Comparison of ENCODE assay signal across 28 cellular contexts in the genomic region with DNA sequence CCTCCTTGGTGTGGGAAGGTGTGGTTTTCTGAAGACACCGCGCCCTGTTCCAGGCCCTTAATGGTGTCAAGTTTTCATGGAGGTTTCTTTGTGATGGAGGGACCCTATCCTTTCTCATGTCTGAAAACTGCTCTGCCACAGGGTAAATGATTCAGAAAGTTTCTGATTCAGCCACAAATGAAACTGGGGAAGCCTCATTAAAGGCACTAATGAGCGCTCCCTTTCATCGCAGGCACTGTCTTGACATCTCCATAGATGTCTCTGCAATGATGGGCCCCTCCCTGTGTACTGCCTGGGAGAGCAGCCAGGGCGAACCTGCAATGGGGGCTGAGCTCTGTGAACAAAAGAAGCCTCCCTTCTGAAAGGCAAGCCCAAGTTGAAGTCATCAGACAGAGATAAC.
A peak's percentile ranks its signal among the peaks of the same experiment; 100 is the strongest.
DNase-seq lines count a peak whose midpoint lies in the region; ATAC-seq and TF ChIP-seq lines count a peak whose summit lies in the region.
"Had no signal": no experiment of that assay in that cellular context is flagged by ENCODE, and none has a peak within 500 bp of the region (broad histone marks: within the 10 kb centered on the region; RNA-seq: fewer than 3 reads in every experiment).

No MANE protein-coding gene starts in this region.

- no peak overlapping the region for H3K4me3 ChIP-seq in IMR-90 (ENCODE audit: insufficient read depth, low read depth, low read length)
- H3K4me3 ChIP-seq: BLaER1, right atrium auricular region, smooth muscle cell, testis had no signal

- peaks cover 19% of the 10 kb centered on the region for H3K4me1 Mint-ChIP-seq in activated naive CD4-positive, alpha-beta T cell treated with anti-CD3 and anti-CD28 coated beads, Interleukin-2, amount 50 U/mL, for 24 hours
- H3K4me1 Mint-ChIP-seq in stimulated activated effector memory CD8-positive, alpha-beta T cell treated with anti-CD3 and anti-CD28 coated beads, Interleukin-12 subunit alpha, Interleukin-12 subunit beta, amount 100 ng/mL, for 72 hours: no peaks in the 10 kb centered on the region
- H3K4me1 Mint-ChIP-seq: immature natural killer cell; memory B cell; stimulated activated naive B cell treated with anti-CD40 and anti-IgM and Interleukin-4, amounts not matched to agents 10 μg/mL and 1 μg/mL and 100 μg/mL, for 72 hours had no signal

- peaks cover 15% of the 10 kb centered on the region for H3K9me1 ChIP-seq in IMR-90 (ENCODE audit: insufficient read depth, low read length)

- no peak overlapping the region for H4K91ac ChIP-seq in IMR-90 (ENCODE audit: insufficient read depth, low read depth, low read length)

- H4K5ac ChIP-seq in IMR-90 (ENCODE audit: low read depth, low read length): no peak overlapping the region

- H3K27me3 ChIP-seq in IMR-90 (ENCODE audit: control insufficient read depth, insufficient read depth, low read length): no peaks in the 10 kb centered on the region
- H3K27me3 ChIP-seq in foreskin keratinocyte: peaks cover 14% of the 10 kb centered on the region
- H3K27me3 ChIP-seq: BLaER1, brain microvascular endothelial cell, right atrium auricular region, testis had no signal

- H4K8ac ChIP-seq in IMR-90 (ENCODE audit: low read depth in 2 of 2, low read length in 2 of 2): no peak overlapping the region

- no peak overlapping the region for H3K4me2 ChIP-seq in IMR-90 (ENCODE audit: low read depth, low read length)
- H3K4me2 ChIP-seq: BLaER1, smooth muscle cell had no signal

- H2BK120ac ChIP-seq in IMR-90 (ENCODE audit: low read depth, low read length): no peak overlapping the region

- no peak for TF ChIP-seq CTCF in IMR-90 (conservative IDR thresholded peaks at IDR 0.05; ENCODE audit: low read depth, low read length)
- no peak for TF ChIP-seq CTCF in foreskin keratinocyte (conservative IDR thresholded peaks at IDR 0.05)

- H3K36me3 ChIP-seq in IMR-90 (ENCODE audit: control insufficient read depth, insufficient read depth, low read length): no peaks in the 10 kb centered on the region
- H3K36me3 ChIP-seq: BLaER1, brain microvascular endothelial cell, right atrium auricular region had no signal

- no peak for TF ChIP-seq POLR2A in IMR-90 (IDR thresholded peaks at IDR 0.05; ENCODE audit: low read depth, low read length)

- no peak overlapping the region for H3K14ac ChIP-seq in IMR-90 (replicated peaks; ENCODE audit: low read depth, low read length)

- no peak overlapping the region for H3K9ac ChIP-seq in IMR-90 (ENCODE audit: low read depth, low read length)
- H3K9ac ChIP-seq: BLaER1, parathyroid adenoma had no signal

- no peak overlapping the region for H3K27ac ChIP-seq in IMR-90 (ENCODE audit: insufficient read depth, low read length)
- no peak overlapping the region for H3K27ac ChIP-seq in foreskin keratinocyte
- H3K27ac ChIP-seq: BLaER1, brain microvascular endothelial cell, parathyroid adenoma, right atrium auricular region, testis had no signal

- no peak overlapping the region for H3K23ac ChIP-seq in IMR-90 (ENCODE audit: low read depth, low read length)

- CTCF ChIA-PET in IMR-90 (lab: Yijun Ruan, JAX): no interaction called here

- peaks cover 3% of the 10 kb centered on the region for H3K36me3 Mint-ChIP-seq in activated naive CD4-positive, alpha-beta T cell treated with anti-CD3 and anti-CD28 coated beads, Interleukin-2, amount 50 U/mL, for 24 hours
- no peaks in the 10 kb centered on the region for H3K36me3 Mint-ChIP-seq in stimulated activated effector memory CD8-positive, alpha-beta T cell treated with anti-CD3 and anti-CD28 coated beads, Interleukin-12 subunit alpha, Interleukin-12 subunit beta, amount 100 ng/mL, for 72 hours
- H3K36me3 Mint-ChIP-seq: immature natural killer cell had no signal

- no peak for TF ChIP-seq RAD21 in IMR-90 (IDR thresholded peaks at IDR 0.05; ENCODE audit: low read length)

- dilution Hi-C loops in IMR-90 (cut with HindIII; ENCODE audit: low sequenced_read_pairs, unreplicated experiment): no loop called here

- H3K27me3 Mint-ChIP-seq in activated naive CD4-positive, alpha-beta T cell treated with anti-CD3 and anti-CD28 coated beads, Interleukin-2, amount 50 U/mL, for 24 hours: no peaks in the 10 kb centered on the region

- H3K4me1 ChIP-seq in IMR-90 (ENCODE audit: control insufficient read depth, insufficient read depth, low read length): peaks cover 15% of the 10 kb centered on the region
- no peaks in the 10 kb centered on the region for H3K4me1 ChIP-seq in foreskin keratinocyte
- H3K4me1 ChIP-seq: BLaER1, parathyroid adenoma, testis had no signal

- BruUV-seq in IMR-90 (replicated peaks; lab: Mats Ljungman, UMichigan): no TSS peak

- peaks cover 4% of the 10 kb centered on the region for H3K9me3 Mint-ChIP-seq in activated naive CD4-positive, alpha-beta T cell treated with anti-CD3 and anti-CD28 coated beads, Interleukin-2, amount 50 U/mL, for 24 hours
- H3K9me3 Mint-ChIP-seq in stimulated activated effector memory CD8-positive, alpha-beta T cell treated with anti-CD3 and anti-CD28 coated beads, Interleukin-12 subunit alpha, Interleukin-12 subunit beta, amount 100 ng/mL, for 72 hours: peaks cover 2% of the 10 kb centered on the region
- H3K9me3 Mint-ChIP-seq: immature natural killer cell had no signal

- H3K9me3 ChIP-seq in IMR-90 (ENCODE audit: control insufficient read depth, insufficient read depth, low read length): no peaks in the 10 kb centered on the region
- H3K9me3 ChIP-seq: BLaER1, right atrium auricular region, testis had no signal

- no peak overlapping the region for H2BK15ac ChIP-seq in IMR-90 (ENCODE audit: low read depth, low read length)

- in situ Hi-C loops in IMR-90 (cut with MboI; ENCODE audit: low sequenced_read_pairs): no loop called here

- H2AK9ac ChIP-seq in IMR-90 (replicated peaks; ENCODE audit: low read depth, low read length, poor library complexity): peak overlapping the region; percentile 32

- H3K79me1 ChIP-seq in IMR-90 (ENCODE audit: low read depth in 1 of 2, low read length in 2 of 2): peaks cover 6 to 12% of the 10 kb centered on the region in 2 experiments

- POLR2A ChIA-PET in IMR-90 (lab: Charles Lee; ENCODE audit: unreplicated experiment): no interaction called here

- peak; percentile 55 for ATAC-seq in GM19043 (IDR thresholded peaks at IDR 0.05; ENCODE audit: low read depth, unreplicated experiment)
- no peak for ATAC-seq in IMR-90 (ENCODE audit: low read depth)
- peak; percentile 24 for ATAC-seq in stimulated activated effector memory CD8-positive, alpha-beta T cell treated with anti-CD3 and anti-CD28 coated beads, Interleukin-12 subunit alpha, Interleukin-12 subunit beta, amount 100 ng/mL, for 72 hours
- ATAC-seq in foreskin keratinocyte: no peak
- ATAC-seq: left lobe of liver; stimulated activated naive B cell treated with anti-CD40 and anti-IgM and Interleukin-4, amounts not matched to agents 10 μg/mL and 1 μg/mL and 100 μg/mL, for 72 hours had no signal

- H2AK5ac ChIP-seq in IMR-90 (ENCODE audit: low read depth, low read length): 0 out of 2 replicates have a peak overlapping the region, but pooled peaks have one; percentile 3

- H3K4ac ChIP-seq in IMR-90 (ENCODE audit: low read depth, low read length): no peak overlapping the region

- H3K18ac ChIP-seq in IMR-90 (ENCODE audit: low read depth, low read length): no peak overlapping the region

- no peaks in the 10 kb centered on the region for H4K20me1 ChIP-seq in IMR-90 (ENCODE audit: insufficient read depth, low read length)
- H4K20me1 ChIP-seq: BLaER1 had no signal

- peak overlapping the region; percentile 4 for H3K4me3 Mint-ChIP-seq in activated naive CD4-positive, alpha-beta T cell treated with anti-CD3 and anti-CD28 coated beads, Interleukin-2, amount 50 U/mL, for 24 hours
- H3K4me3 Mint-ChIP-seq in stimulated activated effector memory CD8-positive, alpha-beta T cell treated with anti-CD3 and anti-CD28 coated beads, Interleukin-12 subunit alpha, Interleukin-12 subunit beta, amount 100 ng/mL, for 72 hours: no peak overlapping the region
- H3K4me3 Mint-ChIP-seq: immature natural killer cell; memory B cell; neural crest cell; stimulated activated naive B cell treated with anti-CD40 and anti-IgM and Interleukin-4, amounts not matched to agents 10 μg/mL and 1 μg/mL and 100 μg/mL, for 72 hours had no signal

- H2BK20ac ChIP-seq in IMR-90 (ENCODE audit: low read depth, low read length): no peak overlapping the region

- H2AFZ ChIP-seq in IMR-90 (replicated peaks; ENCODE audit: low read length, poor library complexity): no peak overlapping the region
- H2AFZ ChIP-seq: parathyroid adenoma had no signal

- DNase-seq in activated naive CD4-positive, alpha-beta T cell treated with Interleukin-2 at 50 U/mL for 16 hours: no peak
- DNase-seq in IMR-90 (no peak), NCI-H2227 treated with DMSO at 0.1 percent for 48 hours (lab: John Stamatoyannopoulos, UW) (no peak), foreskin keratinocyte (no peak), GOT3 (lab: John Stamatoyannopoulos, UW) (no peak)
- no peak for DNase-seq in stimulated activated effector memory CD8-positive, alpha-beta T cell treated with anti-CD3 and anti-CD28 coated beads, Interleukin-12 subunit alpha, Interleukin-12 subunit beta, amount 100 ng/mL, for 72 hours (ENCODE audit: low spot score in 2 of 2)
- DNase-seq: activated CD4-positive, alpha-beta T cell treated with anti-CD3 and anti-CD28 coated beads for 4 hours; activated effector memory CD4-positive, alpha-beta T cell treated with anti-CD3 and anti-CD28 coated beads, Interleukin-2, amount 50 U/mL, for 16 hours; brain microvascular endothelial cell; DMS53; immature natural killer cell; Karpas-422; NCI-H1436; NCI-H446 treated with DMSO at 0.1 percent for 48 hours; OCI-M1; stimulated activated CD4-positive, alpha-beta T cell treated with anti-CD3 and anti-CD28 coated beads, Interleukin-4, amount 100 ng/mL, for 1 hour; stimulated activated naive B cell treated with anti-CD40 and anti-IgM and Interleukin-4, amounts not matched to agents 10 μg/mL and 1 μg/mL and 100 μg/mL, for 72 hours; T-helper 2 cell; testis had no signal

- no peak overlapping the region for H3K56ac ChIP-seq in IMR-90 (ENCODE audit: extremely low read depth, insufficient read depth, low read length)

- no peak overlapping the region for H3K27ac Mint-ChIP-seq in activated naive CD4-positive, alpha-beta T cell treated with anti-CD3 and anti-CD28 coated beads, Interleukin-2, amount 50 U/mL, for 24 hours
- no peak overlapping the region for H3K27ac Mint-ChIP-seq in stimulated activated effector memory CD8-positive, alpha-beta T cell treated with anti-CD3 and anti-CD28 coated beads, Interleukin-12 subunit alpha, Interleukin-12 subunit beta, amount 100 ng/mL, for 72 hours
- H3K27ac Mint-ChIP-seq: immature natural killer cell; memory B cell; stimulated activated naive B cell treated with anti-CD40 and anti-IgM and Interleukin-4, amounts not matched to agents 10 μg/mL and 1 μg/mL and 100 μg/mL, for 72 hours had no signal

- intact Hi-C loops in IMR-90 (cut with micrococcal nuclease): no loop called here

- H2BK5ac ChIP-seq in IMR-90 (ENCODE audit: low read depth, low read length, poor library complexity, severe bottlenecking): no peak overlapping the region

- WGBS in IMR-90 (ENCODE audit: extremely low coverage in 2 of 2, insufficient read length in 1 of 2), 2 experiments: 94% methylated on average over 3 of the region's 5 CpGs; no CpG with 5 or more reads in 1 of the 2 experiments

TF ChIP-seq in IMR-90, 13 proteins besides CTCF, POLR2A, EP300 and RAD21 (continues in another document):
- TF ChIP-seq RFX5 (IDR thresholded peaks at IDR 0.05; ENCODE audit: low read depth, low read length) (no peak), NFE2L2 (IDR thresholded peaks at IDR 0.05; ENCODE audit: low read depth, low read length) (no peak), BHLHE40 (IDR thresholded peaks at IDR 0.05; ENCODE audit: low read depth, low read length) (no peak)

Comparison
In these comparisons a context has a peak if more than half of its experiments do, and no peak if none do; other contexts are left out.
1. ATAC-seq: peak in GM19043 (single experiment) and stimulated activated effector memory CD8-positive, alpha-beta T cell treated with anti-CD3 and anti-CD28 coated beads, Interleukin-12 subunit alpha, Interleukin-12 subunit beta, amount 100 ng/mL, for 72 hours (single experiment); none in IMR-90 (single experiment) and foreskin keratinocyte (single experiment).